In genomic region chr10:46523881-46524470, GRCh38 we compare ENCODE assay signal across 12 cellular contexts. TPM values are rescaled to one million over a fixed set of nuclear protein-coding genes. Genes with fewer than 3 reads are reported as not detected.
DNase-seq lines count a peak whose midpoint lies in the region; ATAC-seq and TF ChIP-seq lines count a peak whose summit lies in the region.
"Had no signal": no experiment of that assay in that cellular context is flagged by ENCODE, and none has a peak within 500 bp of the region (broad histone marks: within the 10 kb centered on the region; RNA-seq: fewer than 3 reads in every experiment).

No MANE protein-coding gene starts in this region.

- DNase-seq in AG04450 (ENCODE audit: low read depth, low spot score): peak; percentile 66
- peak; percentile 59 for DNase-seq in HFF-Myc (ENCODE audit: extremely low read depth, low read depth)
- peak; percentile 84 for DNase-seq in astrocyte of the hippocampus (ENCODE audit: low read depth, low spot score)
- peak; percentile 44 for DNase-seq in lower lobe of right lung
- DNase-seq in GDM1 (lab: John Stamatoyannopoulos, UW): no peak
- no peak for DNase-seq in occipital lobe (lab: John Stamatoyannopoulos, UW)
- no peak for DNase-seq in H9
- DNase-seq in ACHN: no peak
- DNase-seq: activated T-cell treated with anti-CD3 and anti-CD28 coated beads, Interleukin-2, amount 50 U/mL, for 4 hours had no signal

- no peak overlapping the region for H2BK15ac ChIP-seq in H9 (ENCODE audit: low read depth, low read length)

- H3K23me2 ChIP-seq in H9 (ENCODE audit: insufficient read length, low read depth, low read length, poor library complexity, severe bottlenecking): no peaks in the 10 kb centered on the region

- no peaks in the 10 kb centered on the region for H3K36me3 ChIP-seq in lower lobe of right lung

- H2BK120ac ChIP-seq in H9 (ENCODE audit: low read depth, low read length, poor library complexity, severe bottlenecking): no peak overlapping the region

- H2BK20ac ChIP-seq in H9 (ENCODE audit: low read depth, low read length, poor library complexity, severe bottlenecking): no peak overlapping the region

- no peak overlapping the region for H3T11ph ChIP-seq in H9 (ENCODE audit: low read length)

- no peaks in the 10 kb centered on the region for H3K9me3 Mint-ChIP-seq in H9
- H3K9me3 Mint-ChIP-seq: activated T-cell treated with anti-CD3 and anti-CD28 coated beads, Interleukin-2, amount 50 U/mL, for 4 hours had no signal

- in situ Hi-C loops in ACHN (cut with HindIII; ENCODE audit: low pct_ligation_motif_present, low pct_unique_long_range_greater_than_20kb, low sequenced_read_pairs): no loop called here

- no peak overlapping the region for H3K18ac ChIP-seq in H9 (ENCODE audit: insufficient read length, low read depth, low read length)

- CTCF ChIA-PET in AG04450 (lab: Charles Lee): interaction anchor here (1.2 to 1.6 kb wide), 2 partner anchors 15 to 20 kb away, joined by 3 read pairs; no protein-coding TSS in a partner anchor

- H4K8ac ChIP-seq in H9 (replicated peaks; ENCODE audit: insufficient read length, low read depth, low read length): no peak overlapping the region

- no peak overlapping the region for H2AFZ ChIP-seq in H9 (ENCODE audit: low read length)

- ATAC-seq in lower lobe of right lung: no peak

- no peaks in the 10 kb centered on the region for H3K79me1 ChIP-seq in H9 (ENCODE audit: insufficient read depth, low read depth, low read length, poor library complexity, severe bottlenecking)

- no CpG with 5 or more reads among the region's 10 CpGs for WGBS in H9 (ENCODE audit: extremely low coverage, insufficient read length, low lambda C conversion rate)

- H3K4me3 Mint-ChIP-seq in H9: no peak overlapping the region
- H3K4me3 Mint-ChIP-seq: activated T-cell treated with anti-CD3 and anti-CD28 coated beads, Interleukin-2, amount 50 U/mL, for 4 hours had no signal

- no peak overlapping the region for H4K5ac ChIP-seq in H9 (ENCODE audit: insufficient read length, low read depth, low read length)

- TF ChIP-seq CTCF in AG04450 (IDR thresholded peaks at IDR 0.05; ENCODE audit: low read depth, low read length) (no peak), HFF-Myc (IDR thresholded peaks at IDR 0.05; ENCODE audit: low read depth, low read length, missing control alignments) (no peak), lower lobe of right lung (IDR thresholded peaks at IDR 0.05) (no peak), H9 (conservative IDR thresholded peaks at IDR 0.05) (no peak)

- H3K14ac ChIP-seq in H9 (ENCODE audit: insufficient read depth, low read length): no peak overlapping the region

- H3K4me1 Mint-ChIP-seq in H9: no peaks in the 10 kb centered on the region

- POLR2A ChIA-PET in AG04450 (lab: Yijun Ruan, JAX): interaction anchor here (0.6 to 1.7 kb wide), 3 partner anchors 8 to 21 kb away, joined by 3 to 7 read pairs (median 3); no protein-coding TSS in a partner anchor

- H3K27ac Mint-ChIP-seq in H9: no peak overlapping the region

- H4K91ac ChIP-seq in H9 (ENCODE audit: insufficient read length, low read depth, low read length): no peak overlapping the region

- H2BK5ac ChIP-seq in H9 (ENCODE audit: insufficient read length, low read length): no peak overlapping the region

- H3K9me3 ChIP-seq in AG04450 (ENCODE audit: control insufficient read depth, insufficient read depth, low read length) (no peaks in the 10 kb centered on the region; the same call in 1 of the 2 replicates), lower lobe of right lung (no peaks in the 10 kb centered on the region), H9 (ENCODE audit: control insufficient read depth, low read depth, low read length) (no peaks in the 10 kb centered on the region)

- no peak overlapping the region for H3K23ac ChIP-seq in H9 (ENCODE audit: insufficient read length, low read depth, low read length)

- no peaks in the 10 kb centered on the region for H3K27me3 Mint-ChIP-seq in H9 (ENCODE audit: low read depth)

- H2AK5ac ChIP-seq in H9 (ENCODE audit: insufficient read length, low read length): no peak overlapping the region

- intact Hi-C loops in lower lobe of right lung (cut with DNase I): no loop called here

- no peak overlapping the region for H3K4me2 ChIP-seq in H9 (ENCODE audit: insufficient read depth, insufficient read length, low read length)

- no peak overlapping the region for H3K9ac ChIP-seq in H9 (ENCODE audit: extremely low read depth, insufficient read length, low read length)

- no peaks in the 10 kb centered on the region for H3K27me3 ChIP-seq in AG04450 (ENCODE audit: control insufficient read depth, insufficient read depth, low read length)
- H3K27me3 ChIP-seq in lower lobe of right lung (ENCODE audit: low read depth): peaks cover 11% of the 10 kb centered on the region
- no peaks in the 10 kb centered on the region for H3K27me3 ChIP-seq in H9 (ENCODE audit: insufficient read depth, low read length)

- no peak overlapping the region for H3K4ac ChIP-seq in H9 (ENCODE audit: low read depth, low read length)

- peaks cover 14% of the 10 kb centered on the region for H3K4me1 ChIP-seq in lower lobe of right lung
- no peaks in the 10 kb centered on the region for H3K4me1 ChIP-seq in H9 (ENCODE audit: insufficient read depth, low read length)

- H2BK12ac ChIP-seq in H9 (ENCODE audit: insufficient read length, low read depth, low read length): no peak overlapping the region

- peak overlapping the region; percentile 93 for H3K27ac ChIP-seq in AG04450 (ENCODE audit: low read depth, low read length)
- H3K27ac ChIP-seq in lower lobe of right lung: no peak overlapping the region
- no peak overlapping the region for H3K27ac ChIP-seq in H9 (ENCODE audit: insufficient read length, low read depth, low read length)
- H3K27ac ChIP-seq: HL-60 had no signal

- H3K4me3 ChIP-seq in AG04450 (ENCODE audit: low read depth, low read length): no peak overlapping the region
- H3K4me3 ChIP-seq in HFF-Myc (replicated peaks; ENCODE audit: low read depth, low read length): no peak overlapping the region
- no peak overlapping the region for H3K4me3 ChIP-seq in lower lobe of right lung

- no peaks in the 10 kb centered on the region for H3K36me3 Mint-ChIP-seq in H9 (ENCODE audit: insufficient read depth in 1 of 3, low read depth in 3 of 3)

- no peaks in the 10 kb centered on the region for H4K20me1 ChIP-seq in H9 (ENCODE audit: control insufficient read depth, insufficient read depth, insufficient read length)

- no peak overlapping the region for H3K56ac ChIP-seq in H9 (ENCODE audit: insufficient read length, low read depth, low read length)

- H3K79me2 ChIP-seq in H9 (ENCODE audit: insufficient read depth, low read length): no peaks in the 10 kb centered on the region

RNA-seq across cellular contexts. Expression of gene GPRIN2, which starts 32.5 kb away (rescaled TPM):
- polyA plus RNA-seq in AG04450 (2011; rRNA removed): not detected in 2 replicates
- not detected in 2 replicates for polyA minus RNA-seq in AG04450 (2011; rRNA and poly(A)+ RNA removed)
- total RNA-seq in lower lobe of right lung: 42.1 TPM
- 19.3 TPM for total RNA-seq in occipital lobe
- 10.1 and 10.5 TPM in 2 replicates for total RNA-seq in H9 (2021)
- total RNA-seq: activated T-cell treated with anti-CD3 and anti-CD28 coated beads, Interleukin-2, amount 50 U/mL, for 4 hours; subcutaneous adipose tissue had no signal

RNA-seq across cellular contexts. Expression of gene SYT15, which starts 55.0 kb away (rescaled TPM):
- polyA plus RNA-seq in AG04450 (2011; rRNA removed): 0.15 and 0.20 TPM in 2 replicates
- polyA minus RNA-seq in AG04450 (2011; rRNA and poly(A)+ RNA removed): 0.05 and 0.26 TPM in 2 replicates
- 34.5 TPM for total RNA-seq in lower lobe of right lung
- 0.47 TPM for total RNA-seq in occipital lobe
- total RNA-seq in H9 (2021): 0.59 and 0.81 TPM in 2 replicates

RNA-seq across cellular contexts. Expression of gene NPY4R, which starts 58.2 kb away (rescaled TPM):
- polyA plus RNA-seq in AG04450 (2011; rRNA removed): 0.17 and 0.36 TPM in 2 replicates
- 0.78 and 0.97 TPM in 2 replicates for polyA minus RNA-seq in AG04450 (2011; rRNA and poly(A)+ RNA removed)
- total RNA-seq in lower lobe of right lung: 1.1 TPM
- not detected for total RNA-seq in occipital lobe
- total RNA-seq in H9 (2021): not detected in 2 replicates
- total RNA-seq: activated T-cell treated with anti-CD3 and anti-CD28 coated beads, Interleukin-2, amount 50 U/mL, for 4 hours; glomerular endothelial cell had no signal

Comparison
In these comparisons a context has a peak if more than half of its experiments do, and no peak if none do; other contexts are left out.
1. DNase-seq: peak in AG04450 (single experiment), HFF-Myc (single experiment), astrocyte of the hippocampus (single experiment) and lower lobe of right lung (single experiment); none in GDM1 (single experiment), occipital lobe (single experiment), H9 (single experiment) and ACHN (single experiment).
2. RNA of gene SYT15, which starts 55.0 kb away (total RNA-seq): 34.5 TPM in lower lobe of right lung (single experiment); 0.59 to 0.81 TPM in H9 and 0.47 TPM in occipital lobe (single experiment); every median in the first group is over 10 times any median in the second.